ENCODE assay signal across 18 cellular contexts in genomic region chr22:28064941-28065340, GRCh38.
"Had no signal": no experiment of that assay in that cellular context is flagged by ENCODE, and none has a peak within 500 bp of the region (broad histone marks: within the 10 kb centered on the region; RNA-seq: fewer than 3 reads in every experiment).

No MANE protein-coding gene starts in this region.

- H3K4me3 Mint-ChIP-seq: natural killer cell, neural crest cell had no signal

- H3K27ac Mint-ChIP-seq: natural killer cell had no signal

- H3K36me3 Mint-ChIP-seq: natural killer cell had no signal

- H3K4me1 Mint-ChIP-seq: natural killer cell had no signal

- H3K36me3 ChIP-seq: ovary, uterus had no signal

- H3K4me1 ChIP-seq: esophagus muscularis mucosa, uterus had no signal

- H3K27me3 ChIP-seq: esophagus muscularis mucosa, heart left ventricle, ovary, uterus had no signal

- H3K4me3 ChIP-seq: esophagus muscularis mucosa, heart left ventricle, lung, ovary, smooth muscle cell, uterus had no signal

- H3K9me3 ChIP-seq: esophagus muscularis mucosa, ovary, uterus had no signal

- ATAC-seq: heart left ventricle, left colon, left ventricle myocardium superior, natural killer cell, right cardiac atrium had no signal

- H3K27ac ChIP-seq: esophagus muscularis mucosa, heart left ventricle, ovary, uterus had no signal

- DNase-seq: effector memory CD4-positive, alpha-beta T cell; heart left ventricle; hippocampal formation; left colon; left ventricle myocardium superior; mesendoderm; natural killer cell; nucleus accumbens; ovary; right cardiac atrium; stimulated activated CD4-positive, alpha-beta T cell treated with anti-CD3 and anti-CD28 coated beads, Interleukin-2, amount 100 ng/mL, for 48 hours; stimulated activated naive CD4-positive, alpha-beta T cell treated with Interleukin-2 at 50 U/mL for 16 hours; trophoblast cell; uterus had no signal

- H3K4me2 ChIP-seq: smooth muscle cell had no signal
